ENCODE assay signal across 8 cellular contexts in genomic region chr16:2428051-2428786, GRCh38. TPM values are rescaled to one million over a fixed set of nuclear protein-coding genes. Genes with fewer than 3 reads are reported as not detected.
DNase-seq lines count a peak whose midpoint lies in the region; ATAC-seq and TF ChIP-seq lines count a peak whose summit lies in the region.

No MANE protein-coding gene starts in this region.

- peaks cover 11% of the 10 kb centered on the region for H3K36me3 Mint-ChIP-seq in endodermal cell (ENCODE audit: low read depth)

- no peaks in the 10 kb centered on the region for H3K27me3 ChIP-seq in endodermal cell (ENCODE audit: control insufficient read depth, insufficient read depth, low read length, poor library complexity, severe bottlenecking)
- H3K27me3 ChIP-seq in muscle layer of colon (ENCODE audit: control insufficient read depth in 1 of 2, insufficient read depth in 2 of 2, low read length in 2 of 2), result no peaks in the 10 kb centered on the region

- peak; percentile 11 for ATAC-seq in HG02885 (IDR thresholded peaks at IDR 0.05; ENCODE audit: poor library complexity, unreplicated experiment)

- peaks cover 5% of the 10 kb centered on the region for H3K27me3 Mint-ChIP-seq in endodermal cell (ENCODE audit: insufficient read depth)

- peak; percentile 58 for DNase-seq in NCI-H1092 treated with DMSO at 0.1 percent for 48 hours (lab: John Stamatoyannopoulos, UW)
- no peak for DNase-seq in NCI-H1092 (lab: John Stamatoyannopoulos, UW)
- DNase-seq in SK-N-MC (ENCODE audit: low read depth, low spot score), result no peak
- DNase-seq in endodermal cell, result peak; percentile 85
- no peak for DNase-seq in NCI-H2029 treated with DMSO at 0.1 percent for 48 hours (lab: John Stamatoyannopoulos, UW)
- no peak for DNase-seq in NK-92 treated with Interleukin-12 subunit alpha and Interleukin-12 subunit beta, amount 100 ng/mL, for 24 hours (lab: John Stamatoyannopoulos, UW)

- H3K36me3 ChIP-seq in SK-N-MC (ENCODE audit: insufficient read depth, low read length), result peaks cover 29% of the 10 kb centered on the region
- peaks cover 25% of the 10 kb centered on the region for H3K36me3 ChIP-seq in endodermal cell (ENCODE audit: control insufficient read depth, insufficient read depth, low read length)
- peaks cover 4% of the 10 kb centered on the region for H3K36me3 ChIP-seq in muscle layer of colon (ENCODE audit: insufficient read depth, low read length)

- H3K4me1 ChIP-seq in endodermal cell (ENCODE audit: control insufficient read depth, insufficient read depth, low read length) (peaks cover 9% of the 10 kb centered on the region), muscle layer of colon (ENCODE audit: insufficient read depth, low read length) (peaks cover 14% of the 10 kb centered on the region)

- TF ChIP-seq CTCF in endodermal cell (conservative IDR thresholded peaks at IDR 0.05), result peak; percentile 64

- H3K9ac ChIP-seq in SK-N-MC (ENCODE audit: insufficient read length), result peak overlapping the region; percentile 90
- peak overlapping the region; percentile 68 for H3K9ac ChIP-seq in endodermal cell (ENCODE audit: extremely low read depth, low read length, poor library complexity, severe bottlenecking)
- H3K9ac ChIP-seq in muscle layer of colon (ENCODE audit: low read length), result no peak overlapping the region

- H3K4me3 Mint-ChIP-seq in endodermal cell, result peak overlapping the region; percentile 75

- H3K27ac ChIP-seq in SK-N-MC (peak overlapping the region; percentile 50; the same call in 1 of the 2 replicates), endodermal cell (ENCODE audit: low read depth, low read length) (peak overlapping the region; percentile 66), muscle layer of colon (ENCODE audit: low read depth, low read length) (peak overlapping the region; percentile 63)

- peak overlapping the region; percentile 84 for H3K27ac Mint-ChIP-seq in endodermal cell

- no peaks in the 10 kb centered on the region for H3K9me3 Mint-ChIP-seq in endodermal cell

- peaks cover 18% of the 10 kb centered on the region for H3K4me1 Mint-ChIP-seq in endodermal cell

- H3K4me3 ChIP-seq in SK-N-MC (peak overlapping the region; percentile 92), endodermal cell (ENCODE audit: low read length) (peak overlapping the region; percentile 77), muscle layer of colon (ENCODE audit: low read depth in 1 of 2, low read length in 2 of 2) (peak overlapping the region; percentile 71 to 91)

- 34 to 52% methylated on average over 12 to 28 of the region's 28 CpGs for WGBS in endodermal cell (ENCODE audit: insufficient coverage in 1 of 2, insufficient read length in 1 of 2), 2 experiments

- H3K9me3 ChIP-seq in SK-N-MC (ENCODE audit: low read depth, low read length) (no peaks in the 10 kb centered on the region), endodermal cell (ENCODE audit: control insufficient read depth, low read length) (no peaks in the 10 kb centered on the region), muscle layer of colon (ENCODE audit: low read length) (no peaks in the 10 kb centered on the region)

RNA-seq across cellular contexts. Expression of gene CCNF, which starts 1.0 kb away (rescaled TPM):
- 10 to 100 TPM; 50.8 to 58.9 TPM for total RNA-seq in endodermal cell
- 35.3 TPM for polyA plus RNA-seq in endodermal cell (2013, experiment 1 of 2)
- polyA plus RNA-seq in endodermal cell (2013, experiment 2 of 2), result 35.1 TPM

RNA-seq across cellular contexts. Expression of gene TEDC2, which starts 31.7 kb away (rescaled TPM):
- total RNA-seq in endodermal cell, result 10 to 100 TPM; 44.0 to 57.6 TPM
- polyA plus RNA-seq in endodermal cell (2013, experiment 1 of 2), result 32.9 TPM
- polyA plus RNA-seq in endodermal cell (2013, experiment 2 of 2), result 28.1 TPM

RNA-seq across cellular contexts. Expression of gene NTN3, which starts 42.9 kb away (rescaled TPM):
- under 1 TPM; 0.48 to 0.62 TPM for total RNA-seq in endodermal cell
- 1.0 TPM for polyA plus RNA-seq in endodermal cell (2013, experiment 1 of 2)
- polyA plus RNA-seq in endodermal cell (2013, experiment 2 of 2), result 0.75 TPM

RNA-seq across cellular contexts. Expression of gene TBC1D24, which starts 46.7 kb away (rescaled TPM):
- total RNA-seq in endodermal cell, result 10 to 100 TPM; 15.7 to 19.4 TPM
- 9.0 TPM for polyA plus RNA-seq in endodermal cell (2013, experiment 1 of 2)
- 9.4 TPM for polyA plus RNA-seq in endodermal cell (2013, experiment 2 of 2)

Comparison
In these comparisons a context has a peak if more than half of its experiments do, and no peak if none do; other contexts are left out.
1. DNase-seq: peak in NCI-H1092 treated with DMSO at 0.1 percent for 48 hours (single experiment) and endodermal cell (single experiment); none in NCI-H1092 (single experiment), SK-N-MC (single experiment), NCI-H2029 treated with DMSO at 0.1 percent for 48 hours (single experiment) and NK-92 treated with Interleukin-12 subunit alpha and Interleukin-12 subunit beta, amount 100 ng/mL, for 24 hours (single experiment).
2. Peak in every context shown above with its lines, with median percentiles within 50 percentile points of each other: H3K27ac ChIP-seq and H3K4me3 ChIP-seq.